Comparison of ENCODE assay signal across 8 cellular contexts in the genomic region with DNA sequence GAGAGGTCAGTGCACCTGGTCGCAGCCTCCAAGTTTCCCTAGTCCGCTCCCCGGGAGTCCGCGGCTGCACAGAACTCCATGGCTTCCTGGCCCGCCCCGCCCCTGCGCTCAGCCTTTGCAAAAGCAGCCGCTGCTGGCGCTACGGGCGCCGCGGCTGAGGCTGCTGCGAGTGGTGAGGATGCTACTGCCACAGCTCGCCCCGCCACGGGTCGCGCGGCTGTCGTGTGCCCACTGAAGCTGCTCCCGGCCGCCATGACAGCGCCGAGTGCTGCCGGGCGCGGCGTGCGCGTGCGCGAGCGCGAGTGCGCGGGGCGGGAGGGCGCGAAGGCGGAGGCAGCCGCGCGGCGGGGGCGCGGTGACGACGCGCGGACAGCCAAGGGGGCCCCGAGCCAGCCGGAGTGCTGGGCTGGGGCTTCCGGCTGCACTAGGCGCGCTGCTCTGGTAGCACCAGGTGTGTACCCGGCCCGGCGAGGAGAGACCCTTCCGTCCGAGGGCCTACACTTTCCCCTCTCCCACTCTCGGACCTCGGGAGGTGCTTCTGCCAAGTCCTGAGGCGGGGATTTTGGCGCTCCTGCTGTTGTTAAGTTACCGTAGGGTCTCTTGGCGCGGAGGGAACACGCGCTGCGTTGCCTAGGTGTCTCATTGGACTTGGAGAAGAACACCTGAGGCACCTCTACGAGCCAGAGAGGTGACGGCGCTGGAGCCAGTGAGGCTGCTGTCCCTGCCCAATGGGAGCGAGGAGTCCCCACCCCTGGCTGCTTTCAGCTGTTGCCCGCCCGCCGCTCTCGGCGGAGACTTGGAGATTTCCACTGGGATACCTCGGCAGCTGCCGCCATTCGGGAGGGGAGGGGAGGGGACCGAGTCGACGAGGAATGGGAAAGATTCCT. TPM values are rescaled to one million over a fixed set of nuclear protein-coding genes. Genes with fewer than 3 reads are reported as not detected.
DNase-seq lines count a peak whose midpoint lies in the region; ATAC-seq and TF ChIP-seq lines count a peak whose summit lies in the region.

No MANE protein-coding gene starts in this region.

- H3K4me3 ChIP-seq in right cardiac atrium (ENCODE audit: low read length) (peak overlapping the region; percentile 78), uterus (peak overlapping the region; percentile 62 to 99)

- WGBS in right cardiac atrium: under 1% methylated on average over 87 of the region's 87 CpGs

- H3K9me3 ChIP-seq in right cardiac atrium (ENCODE audit: control insufficient read depth, low read length): no peaks in the 10 kb centered on the region
- no peaks in the 10 kb centered on the region for H3K9me3 ChIP-seq in uterus

- peak in 1 of 4 experiments; percentile 10 for TF ChIP-seq CTCF in uterus (IDR thresholded peaks at IDR 0.05)

- no peaks in the 10 kb centered on the region for H3K36me3 Mint-ChIP-seq in T-cell

- peak; percentile 98 for TF ChIP-seq POLR2A in GM15510 (IDR thresholded peaks at IDR 0.05; ENCODE audit: borderline replicate concordance, extremely low read depth, insufficient read length)
- peak; percentile 49 to 89 for TF ChIP-seq POLR2A in uterus (IDR thresholded peaks at IDR 0.05)

- CTCF ChIA-PET in T-cell (lab: Charles Lee): interaction anchor here in 1 of 2 donors (0.5 kb wide), 1 partner anchor 149 kb away, joined by 9 read pairs; no protein-coding TSS in a partner anchor

- H3K27ac Mint-ChIP-seq in T-cell: peak overlapping the region; percentile 98 to 99

- POLR2A ChIA-PET in T-cell (lab: Charles Lee): interaction anchor here (0.6 to 2.0 kb wide), 4 partner anchors 13 to 85 kb away, joined by 3 to 9 read pairs (median 4); no protein-coding TSS in a partner anchor

- peak overlapping the region; percentile 95 to 100 (median 100) for H3K4me3 Mint-ChIP-seq in T-cell

- intact Hi-C loops in right cardiac atrium (cut with DNase I) (loop anchor here in 1 of 4 donors (5.0 kb wide), 1 partner anchor 82 kb away; the partner anchor contains the start of gene RPS3A), uterus (cut with DNase I; ENCODE audit: low total_unique reads) (no loop called here)

- H3K27me3 Mint-ChIP-seq in T-cell: no peaks in the 10 kb centered on the region

- no peaks in the 10 kb centered on the region for H3K27me3 ChIP-seq in right cardiac atrium (ENCODE audit: control insufficient read depth, insufficient read depth)
- H3K27me3 ChIP-seq in uterus: no peaks in the 10 kb centered on the region

- peaks cover 2% of the 10 kb centered on the region for H3K4me1 ChIP-seq in right cardiac atrium (ENCODE audit: control insufficient read depth, insufficient read depth, low read length)
- H3K4me1 ChIP-seq in uterus: no peaks in the 10 kb centered on the region

- H3K4me1 Mint-ChIP-seq in T-cell: peaks cover 26 to 30% (median 30%) of the 10 kb centered on the region in 3 donors

- DNase-seq in NCI-H1417 (lab: John Stamatoyannopoulos, UW) (peak; percentile 84 to 99 (median 97)), T-cell (peak; percentile 68 to 89 (median 80)), amniotic stem cell (lab: John Stamatoyannopoulos, UW) (peak; percentile 42), right cardiac atrium (peak; percentile 74 to 91 (median 90)), putamen (ENCODE audit: low spot score) (peak; percentile 77), uterus (peak; percentile 65 to 77)

- no peaks in the 10 kb centered on the region for H3K9me3 Mint-ChIP-seq in T-cell

- peak; percentile 69 for ATAC-seq in HG02763 (IDR thresholded peaks at IDR 0.05; ENCODE audit: unreplicated experiment)
- peak; percentile 78 to 87 (median 84) for ATAC-seq in T-cell (replicated peaks in 1 of 4)
- ATAC-seq in right cardiac atrium: peak; percentile 95 to 96

- H3K36me3 ChIP-seq in uterus: no peaks in the 10 kb centered on the region

- H3K27ac ChIP-seq in right cardiac atrium (ENCODE audit: low read length) (peak overlapping the region; percentile 72), uterus (peak overlapping the region; percentile 92 to 96)

RNA-seq across cellular contexts. Expression of gene LRBA, which starts 0.6 kb away (rescaled TPM):
- 10 to 100 TPM; 56.1 to 81.7 (median 56.9) TPM for total RNA-seq in T-cell
- total RNA-seq in right cardiac atrium: 10 to 100 TPM; 22.1 to 29.9 (median 23.8) TPM
- polyA plus RNA-seq in right cardiac atrium: 14.4 TPM
- 100 to 1,000 TPM in 1 of 4 donors, 10 to 100 TPM in 3; 32.0 to 126 (median 41.7) TPM for total RNA-seq in uterus

Comparison
In these comparisons a context has a peak if more than half of its experiments do, and no peak if none do; other contexts are left out.
1. Peak in every context shown above with its lines: DNase-seq, ATAC-seq, H3K4me3 ChIP-seq and H3K27ac ChIP-seq.
2. DNase-seq: peak in every context shown above with its lines; median percentile 97 in NCI-H1417; 90 in right cardiac atrium; 80 in T-cell; 77 in putamen; 71 in uterus; 42 in amniotic stem cell.